Comparison of ENCODE assay signal across 12 cellular contexts in the genomic region with DNA sequence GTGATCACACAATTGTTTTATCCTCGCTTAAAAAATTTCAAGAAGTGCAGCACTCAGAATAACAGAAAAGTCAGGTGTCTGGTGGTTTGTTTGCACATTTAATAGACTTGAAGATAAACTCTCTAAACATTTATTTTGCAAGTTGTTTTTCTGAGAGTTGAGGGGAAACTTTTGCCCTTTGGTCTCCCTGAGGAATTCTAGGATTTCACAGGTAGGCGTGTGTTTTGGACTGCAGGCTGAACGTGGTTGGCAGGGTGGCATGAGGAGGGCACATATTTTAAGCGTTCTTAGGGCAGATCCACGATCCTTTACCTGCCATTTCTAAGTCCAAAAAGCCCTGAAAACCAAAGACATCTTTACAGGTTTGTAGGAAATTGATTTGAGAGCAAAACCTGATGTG.
"Had no signal": no experiment of that assay in that cellular context is flagged by ENCODE, and none has a peak within 500 bp of the region (broad histone marks: within the 10 kb centered on the region; RNA-seq: fewer than 3 reads in every experiment).

No MANE protein-coding gene starts in this region.

- H3K36me3 ChIP-seq: neural progenitor cell, ovary had no signal

- H3K36me3 Mint-ChIP-seq: activated naive CD4-positive, alpha-beta T cell treated with anti-CD3 and anti-CD28 coated beads, Interleukin-2, amount 50 U/mL, for 72 hours; stimulated activated effector memory CD8-positive, alpha-beta T cell treated with anti-CD3 and anti-CD28 coated beads, Interleukin-12 subunit alpha, Interleukin-12 subunit beta, amount 100 ng/mL, for 72 hours had no signal

- ATAC-seq: activated naive CD4-positive, alpha-beta T cell treated with anti-CD3 and anti-CD28 coated beads, Interleukin-2, amount 50 U/mL, for 72 hours; stimulated activated effector memory CD8-positive, alpha-beta T cell treated with anti-CD3 and anti-CD28 coated beads, Interleukin-12 subunit alpha, Interleukin-12 subunit beta, amount 100 ng/mL, for 72 hours had no signal

- H3K9me3 Mint-ChIP-seq: activated naive CD4-positive, alpha-beta T cell treated with anti-CD3 and anti-CD28 coated beads, Interleukin-2, amount 50 U/mL, for 72 hours; activated T-cell treated with anti-CD3 and anti-CD28 coated beads, Interleukin-2, amount 50 U/mL, for 24 hours; neural progenitor cell; stimulated activated effector memory CD8-positive, alpha-beta T cell treated with anti-CD3 and anti-CD28 coated beads, Interleukin-12 subunit alpha, Interleukin-12 subunit beta, amount 100 ng/mL, for 72 hours had no signal

- H3K4me3 Mint-ChIP-seq: activated T-cell treated with anti-CD3 and anti-CD28 coated beads, Interleukin-2, amount 50 U/mL, for 24 hours; brain; neural progenitor cell; stimulated activated effector memory CD8-positive, alpha-beta T cell treated with anti-CD3 and anti-CD28 coated beads, Interleukin-12 subunit alpha, Interleukin-12 subunit beta, amount 100 ng/mL, for 72 hours had no signal

- DNase-seq: activated CD4-positive, alpha-beta T cell treated with anti-CD3 and anti-CD28 coated beads, Interleukin-2, amount 50 U/mL, for 1 hour; activated effector memory CD4-positive, alpha-beta T cell treated with anti-CD3 and anti-CD28 coated beads, Interleukin-2, amount 50 U/mL, for 16 hours; activated T-cell treated with anti-CD3 and anti-CD28 coated beads, Interleukin-2, amount 50 U/mL, for 24 hours; amniotic stem cell; cerebellar nuclear complex; ovary; retina had no signal

- H3K27ac ChIP-seq: neural progenitor cell, ovary had no signal

- H3K27me3 ChIP-seq: neural progenitor cell, ovary had no signal

- H3K4me3 ChIP-seq: neural progenitor cell, ovary, skin epidermis had no signal

- H3K9me3 ChIP-seq: ovary had no signal

- H3K27me3 Mint-ChIP-seq: activated T-cell treated with anti-CD3 and anti-CD28 coated beads, Interleukin-2, amount 50 U/mL, for 24 hours; brain had no signal

- H3K27ac Mint-ChIP-seq: activated naive CD4-positive, alpha-beta T cell treated with anti-CD3 and anti-CD28 coated beads, Interleukin-2, amount 50 U/mL, for 72 hours; activated T-cell treated with anti-CD3 and anti-CD28 coated beads, Interleukin-2, amount 50 U/mL, for 24 hours; neural progenitor cell; stimulated activated effector memory CD8-positive, alpha-beta T cell treated with anti-CD3 and anti-CD28 coated beads, Interleukin-12 subunit alpha, Interleukin-12 subunit beta, amount 100 ng/mL, for 72 hours had no signal
